In the genomic region with DNA sequence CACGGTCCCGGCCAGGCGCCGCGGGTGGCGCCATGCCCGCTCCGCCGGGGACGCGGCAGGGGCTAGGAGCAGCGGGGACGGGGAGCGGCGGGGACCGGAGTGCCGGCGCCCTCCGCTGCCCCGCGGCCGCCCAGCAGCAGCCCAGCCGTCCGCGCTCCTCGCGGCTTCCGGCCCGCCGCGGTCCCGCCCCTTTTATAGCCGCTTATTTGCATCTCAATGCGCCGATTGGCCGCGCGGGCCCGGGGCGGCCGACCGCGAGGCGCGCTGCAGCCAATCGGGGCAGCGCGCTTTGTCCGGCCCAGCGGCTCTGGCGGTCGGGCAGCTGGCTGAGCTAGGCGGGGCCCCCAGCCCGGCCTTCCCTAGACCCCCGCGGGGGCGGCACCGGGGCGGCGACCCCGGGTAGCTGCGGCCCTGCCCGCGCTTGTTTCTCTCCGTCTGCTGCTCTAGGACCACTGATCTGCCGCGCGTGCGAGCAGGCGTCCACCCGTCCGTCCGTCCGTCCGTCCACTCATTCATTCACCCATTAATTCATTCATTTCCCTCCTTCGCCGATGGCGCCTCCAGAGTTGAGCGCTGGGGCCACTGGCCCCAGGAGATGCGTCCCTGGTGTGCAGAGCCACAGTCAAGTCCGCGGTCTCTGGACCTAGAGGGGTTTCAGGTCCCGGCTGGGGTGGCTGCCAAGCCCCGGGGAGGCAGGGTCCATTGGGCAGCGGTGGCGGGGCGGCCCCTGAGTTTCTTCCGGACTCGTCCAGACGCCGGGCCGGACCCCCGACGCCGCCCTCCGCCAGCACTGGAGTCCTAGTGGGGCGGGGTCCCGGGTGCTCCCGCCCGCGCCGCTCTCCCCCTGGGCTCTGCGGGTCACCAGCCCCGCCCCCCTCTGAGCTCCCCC, we compare ENCODE assay signal across 8 cellular contexts. TPM values are rescaled to one million over a fixed set of nuclear protein-coding genes. Genes with fewer than 3 reads are reported as not detected.
DNase-seq lines count a peak whose midpoint lies in the region; ATAC-seq and TF ChIP-seq lines count a peak whose summit lies in the region.

A gene with protein sequence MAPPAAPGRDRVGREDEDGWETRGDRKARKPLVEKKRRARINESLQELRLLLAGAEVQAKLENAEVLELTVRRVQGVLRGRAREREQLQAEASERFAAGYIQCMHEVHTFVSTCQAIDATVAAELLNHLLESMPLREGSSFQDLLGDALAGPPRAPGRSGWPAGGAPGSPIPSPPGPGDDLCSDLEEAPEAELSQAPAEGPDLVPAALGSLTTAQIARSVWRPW (minus strand): TSS at position 167 of the 889 bp plus-strand sequence. CDS start 133 bp downstream, at position 34.

- peak within 1 kb of the TSS; percentile 95 for H3K27ac Mint-ChIP-seq in WTC11
- H3K27ac Mint-ChIP-seq in central memory CD8-positive, alpha-beta T cell (ENCODE audit: low read depth), result peak within 1 kb of the TSS; percentile 93

- no peaks in the 10 kb centered on the region for H3K9me3 Mint-ChIP-seq in WTC11
- H3K9me3 Mint-ChIP-seq in central memory CD8-positive, alpha-beta T cell, result no peaks in the 10 kb centered on the region

- H3K4me3 Mint-ChIP-seq in WTC11, result peak within 1 kb of the TSS; percentile 87
- peak within 1 kb of the TSS; percentile 87 for H3K4me3 Mint-ChIP-seq in central memory CD8-positive, alpha-beta T cell

- DNase-seq in AG08395 (ENCODE audit: low spot score), result peak; percentile 97
- DNase-seq in NCI-H2196 treated with DMSO at 0.1 percent for 48 hours (lab: John Stamatoyannopoulos, UW; ENCODE audit: unreplicated experiment), result peak; percentile 92
- peak; percentile 90 for DNase-seq in WTC11 (ENCODE audit: low spot score)
- peak; percentile 42 to 53 for DNase-seq in central memory CD8-positive, alpha-beta T cell (ENCODE audit: low spot score in 2 of 2)
- DNase-seq in kidney glomerular epithelial cell (lab: John Stamatoyannopoulos, UW), result peak; percentile 87
- peak; percentile 87 for DNase-seq in stimulated activated CD4-positive, alpha-beta T cell treated with anti-CD3 and anti-CD28 coated beads, Interleukin-15, amount 100 ng/mL, for 24 hours

- TF ChIP-seq CTCF in WTC11 (IDR thresholded peaks at IDR 0.05), result no peak

- POLR2A ChIA-PET in WTC11 (lab: Charles Lee), result interaction anchor here (1.1 kb wide), 1 partner anchor 9 kb away, joined by 3 read pairs; no protein-coding TSS in a partner anchor

- CTCF ChIA-PET in WTC11 (lab: Charles Lee), result interaction anchor here (1.0 to 3.3 kb wide), 2 partner anchors 12 to 23 kb away, joined by 3 to 21 read pairs; no protein-coding TSS in a partner anchor

- peaks cover 16% of the 10 kb centered on the region for H3K4me1 Mint-ChIP-seq in WTC11
- H3K4me1 Mint-ChIP-seq in central memory CD8-positive, alpha-beta T cell, result peaks cover 6% of the 10 kb centered on the region

- peaks cover 7% of the 10 kb centered on the region for H3K36me3 Mint-ChIP-seq in WTC11
- H3K36me3 Mint-ChIP-seq in central memory CD8-positive, alpha-beta T cell (ENCODE audit: insufficient read depth), result peaks cover 7% of the 10 kb centered on the region

- ATAC-seq in GM18909 (IDR thresholded peaks at IDR 0.05; ENCODE audit: poor library complexity, unreplicated experiment) (peak; percentile 85), HG03135 (IDR thresholded peaks at IDR 0.05; ENCODE audit: unreplicated experiment) (peak; percentile 87), WTC11 (peak; percentile 80)
- ATAC-seq in central memory CD8-positive, alpha-beta T cell (replicated peaks; ENCODE audit: extremely low read depth, poor library complexity, severe bottlenecking), result peak; percentile 85

- H3K27me3 Mint-ChIP-seq in WTC11 (ENCODE audit: low read depth), result peaks cover 51% of the 10 kb centered on the region
- peaks cover 18% of the 10 kb centered on the region for H3K27me3 Mint-ChIP-seq in central memory CD8-positive, alpha-beta T cell

TF ChIP-seq in WTC11, 78 proteins besides CTCF, POLR2A, EP300 and RAD21 (continues in another document):
- TF ChIP-seq CBFB (CRISPR knock-in tag; IDR thresholded peaks at IDR 0.05; ENCODE audit: low read depth) (peak; percentile 65; the same call in 1 of the 2 replicates), TEAD1 (CRISPR knock-in tag; IDR thresholded peaks at IDR 0.05) (0 out of 2 replicates have a peak, but pooled peaks have one; percentile 45), TP53 (CRISPR knock-in tag; IDR thresholded peaks at IDR 0.05) (peak; percentile 83; the same call in 1 of the 2 replicates), SP1 (CRISPR knock-in tag; conservative IDR thresholded peaks at IDR 0.05) (peak; percentile 83), ZBTB21 (CRISPR knock-in tag; IDR thresholded peaks at IDR 0.05; ENCODE audit: borderline replicate concordance) (0 out of 2 replicates have a peak, but pooled peaks have one; percentile 69), ZNF121 (CRISPR knock-in tag; IDR thresholded peaks at IDR 0.05) (no peak)
- TF ChIP-seq, protein P1, sequence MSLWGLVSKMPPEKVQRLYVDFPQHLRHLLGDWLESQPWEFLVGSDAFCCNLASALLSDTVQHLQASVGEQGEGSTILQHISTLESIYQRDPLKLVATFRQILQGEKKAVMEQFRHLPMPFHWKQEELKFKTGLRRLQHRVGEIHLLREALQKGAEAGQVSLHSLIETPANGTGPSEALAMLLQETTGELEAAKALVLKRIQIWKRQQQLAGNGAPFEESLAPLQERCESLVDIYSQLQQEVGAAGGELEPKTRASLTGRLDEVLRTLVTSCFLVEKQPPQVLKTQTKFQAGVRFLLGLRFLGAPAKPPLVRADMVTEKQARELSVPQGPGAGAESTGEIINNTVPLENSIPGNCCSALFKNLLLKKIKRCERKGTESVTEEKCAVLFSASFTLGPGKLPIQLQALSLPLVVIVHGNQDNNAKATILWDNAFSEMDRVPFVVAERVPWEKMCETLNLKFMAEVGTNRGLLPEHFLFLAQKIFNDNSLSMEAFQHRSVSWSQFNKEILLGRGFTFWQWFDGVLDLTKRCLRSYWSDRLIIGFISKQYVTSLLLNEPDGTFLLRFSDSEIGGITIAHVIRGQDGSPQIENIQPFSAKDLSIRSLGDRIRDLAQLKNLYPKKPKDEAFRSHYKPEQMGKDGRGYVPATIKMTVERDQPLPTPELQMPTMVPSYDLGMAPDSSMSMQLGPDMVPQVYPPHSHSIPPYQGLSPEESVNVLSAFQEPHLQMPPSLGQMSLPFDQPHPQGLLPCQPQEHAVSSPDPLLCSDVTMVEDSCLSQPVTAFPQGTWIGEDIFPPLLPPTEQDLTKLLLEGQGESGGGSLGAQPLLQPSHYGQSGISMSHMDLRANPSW (CRISPR knock-in tag; conservative IDR thresholded peaks at IDR 0.05; ENCODE audit: low read depth), result 0 out of 2 replicates have a peak, but pooled peaks have one; percentile 52
- TF ChIP-seq, protein P2, sequence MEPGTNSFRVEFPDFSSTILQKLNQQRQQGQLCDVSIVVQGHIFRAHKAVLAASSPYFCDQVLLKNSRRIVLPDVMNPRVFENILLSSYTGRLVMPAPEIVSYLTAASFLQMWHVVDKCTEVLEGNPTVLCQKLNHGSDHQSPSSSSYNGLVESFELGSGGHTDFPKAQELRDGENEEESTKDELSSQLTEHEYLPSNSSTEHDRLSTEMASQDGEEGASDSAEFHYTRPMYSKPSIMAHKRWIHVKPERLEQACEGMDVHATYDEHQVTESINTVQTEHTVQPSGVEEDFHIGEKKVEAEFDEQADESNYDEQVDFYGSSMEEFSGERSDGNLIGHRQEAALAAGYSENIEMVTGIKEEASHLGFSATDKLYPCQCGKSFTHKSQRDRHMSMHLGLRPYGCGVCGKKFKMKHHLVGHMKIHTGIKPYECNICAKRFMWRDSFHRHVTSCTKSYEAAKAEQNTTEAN (CRISPR knock-in tag; IDR thresholded peaks at IDR 0.05), result 0 out of 2 replicates have a peak, but pooled peaks have one; percentile 37
- TF ChIP-seq, protein P3, sequence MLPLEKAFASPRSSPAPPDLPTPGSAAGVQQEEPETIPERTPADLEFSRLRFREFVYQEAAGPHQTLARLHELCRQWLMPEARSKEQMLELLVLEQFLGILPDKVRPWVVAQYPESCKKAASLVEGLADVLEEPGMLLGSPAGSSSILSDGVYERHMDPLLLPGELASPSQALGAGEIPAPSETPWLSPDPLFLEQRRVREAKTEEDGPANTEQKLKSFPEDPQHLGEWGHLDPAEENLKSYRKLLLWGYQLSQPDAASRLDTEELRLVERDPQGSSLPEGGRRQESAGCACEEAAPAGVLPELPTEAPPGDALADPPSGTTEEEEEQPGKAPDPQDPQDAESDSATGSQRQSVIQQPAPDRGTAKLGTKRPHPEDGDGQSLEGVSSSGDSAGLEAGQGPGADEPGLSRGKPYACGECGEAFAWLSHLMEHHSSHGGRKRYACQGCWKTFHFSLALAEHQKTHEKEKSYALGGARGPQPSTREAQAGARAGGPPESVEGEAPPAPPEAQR (CRISPR knock-in tag; IDR thresholded peaks at IDR 0.05), result no peak
- TF ChIP-seq, protein P4, sequence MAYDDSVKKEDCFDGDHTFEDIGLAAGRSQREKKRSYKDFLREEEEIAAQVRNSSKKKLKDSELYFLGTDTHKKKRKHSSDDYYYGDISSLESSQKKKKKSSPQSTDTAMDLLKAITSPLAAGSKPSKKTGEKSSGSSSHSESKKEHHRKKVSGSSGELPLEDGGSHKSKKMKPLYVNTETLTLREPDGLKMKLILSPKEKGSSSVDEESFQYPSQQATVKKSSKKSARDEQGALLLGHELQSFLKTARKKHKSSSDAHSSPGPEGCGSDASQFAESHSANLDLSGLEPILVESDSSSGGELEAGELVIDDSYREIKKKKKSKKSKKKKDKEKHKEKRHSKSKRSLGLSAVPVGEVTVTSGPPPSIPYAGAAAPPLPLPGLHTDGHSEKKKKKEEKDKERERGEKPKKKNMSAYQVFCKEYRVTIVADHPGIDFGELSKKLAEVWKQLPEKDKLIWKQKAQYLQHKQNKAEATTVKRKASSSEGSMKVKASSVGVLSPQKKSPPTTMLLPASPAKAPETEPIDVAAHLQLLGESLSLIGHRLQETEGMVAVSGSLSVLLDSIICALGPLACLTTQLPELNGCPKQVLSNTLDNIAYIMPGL (CRISPR knock-in tag; IDR thresholded peaks at IDR 0.05), result no peak; the same call in none of the 2 replicates
- TF ChIP-seq, protein P5, sequence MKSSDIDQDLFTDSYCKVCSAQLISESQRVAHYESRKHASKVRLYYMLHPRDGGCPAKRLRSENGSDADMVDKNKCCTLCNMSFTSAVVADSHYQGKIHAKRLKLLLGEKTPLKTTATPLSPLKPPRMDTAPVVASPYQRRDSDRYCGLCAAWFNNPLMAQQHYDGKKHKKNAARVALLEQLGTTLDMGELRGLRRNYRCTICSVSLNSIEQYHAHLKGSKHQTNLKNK (CRISPR knock-in tag; IDR thresholded peaks at IDR 0.05), result 0 out of 2 replicates have a peak, but pooled peaks have one; percentile 75

RNA-seq across cellular contexts. Expression of the gene that starts here (rescaled TPM):
- 52.1 to 63.9 TPM (median 63.4 TPM) in 3 replicates for total RNA-seq in WTC11 (2021)

Comparison
In these comparisons a context has a peak if more than half of its experiments do, and no peak if none do; other contexts are left out.
1. Peak in every context shown above with its lines: DNase-seq and ATAC-seq.